Comparison of ENCODE assay signal across 8 cellular contexts in genomic region chr2:233976690-233977294, GRCh38. TPM values are rescaled to one million over a fixed set of nuclear protein-coding genes. Genes with fewer than 3 reads are reported as not detected.
A peak's percentile ranks its signal among the peaks of the same experiment; 100 is the strongest.
DNase-seq lines count a peak whose midpoint lies in the region; ATAC-seq, FAIRE-seq and TF ChIP-seq lines count a peak whose summit lies in the region.

No MANE protein-coding gene starts in this region.

- H3K36me3 ChIP-seq in DOHH2 (ENCODE audit: control insufficient read depth, low read length) (no peaks in the 10 kb centered on the region), upper lobe of right lung (no peaks in the 10 kb centered on the region)

- ATAC-seq in upper lobe of right lung (peak; percentile 70), HG02571 (IDR thresholded peaks at IDR 0.05; ENCODE audit: unreplicated experiment) (no peak)

- H3K4me2 ChIP-seq in DOHH2 (ENCODE audit: low read length) = no peak overlapping the region

- intact Hi-C loops in upper lobe of right lung (cut with DNase I) = no loop called here

- DNase-seq in A172 (ENCODE audit: low spot score) (peak; percentile 83), NCI-H1436 treated with DMSO at 0.1 percent for 48 hours (lab: John Stamatoyannopoulos, UW) (peak; percentile 68), amniotic epithelial cell (ENCODE audit: low read depth) (peak; percentile 56), upper lobe of right lung (no peak), GM19240 (ENCODE audit: insufficient read length, low spot score) (no peak)

- H3K4me3 ChIP-seq in DOHH2 (ENCODE audit: low read length) = no peak overlapping the region
- no peak overlapping the region for H3K4me3 ChIP-seq in upper lobe of right lung

- no peak overlapping the region for H3K27ac ChIP-seq in DOHH2 (ENCODE audit: low read depth, low read length)
- H3K27ac ChIP-seq in upper lobe of right lung = no peak overlapping the region

- H3K9me2 ChIP-seq in DOHH2 (replicated peaks; ENCODE audit: control insufficient read depth, low read length) = no peaks in the 10 kb centered on the region

- H3K9me3 ChIP-seq in DOHH2 (ENCODE audit: control insufficient read depth, insufficient read depth, low read length) (no peaks in the 10 kb centered on the region), upper lobe of right lung (no peaks in the 10 kb centered on the region)

- H3K27me3 ChIP-seq in DOHH2 (ENCODE audit: control insufficient read depth, low read length) = no peaks in the 10 kb centered on the region
- H3K27me3 ChIP-seq in upper lobe of right lung = no peaks in the 10 kb centered on the region

- no peaks in the 10 kb centered on the region for H3K4me1 ChIP-seq in DOHH2 (ENCODE audit: control insufficient read depth, low read length)
- H3K4me1 ChIP-seq in upper lobe of right lung = no peaks in the 10 kb centered on the region

- H3K79me2 ChIP-seq in DOHH2 (ENCODE audit: control insufficient read depth, low read length) = no peaks in the 10 kb centered on the region

- no peaks in the 10 kb centered on the region for H3F3A ChIP-seq in DOHH2 (ENCODE audit: control insufficient read depth, insufficient read depth)

- TF ChIP-seq CTCF in DOHH2 (IDR thresholded peaks at IDR 0.05; ENCODE audit: low read depth, low read length, poor library complexity, severe bottlenecking) = peak; percentile 35
- peak; percentile 45 for TF ChIP-seq CTCF in upper lobe of right lung (IDR thresholded peaks at IDR 0.05)

- peak; percentile 98 for FAIRE-seq in islet of Langerhans (lab: Jason Lieb, UNC)

- no peaks in the 10 kb centered on the region for H4K20me1 ChIP-seq in DOHH2 (ENCODE audit: control insufficient read depth, insufficient read depth, low read depth, low read length)

RNA-seq across cellular contexts. Expression of gene TRPM8, which starts 59.6 kb away (rescaled TPM):
- 1.1 and 2.4 TPM in 2 replicates for total RNA-seq in A172 (2014; rRNA removed; shearing (Covaris generic))
- not detected for total RNA-seq in upper lobe of right lung

Comparison
In these comparisons a context has a peak if more than half of its experiments do, and no peak if none do; other contexts are left out.
1. DNase-seq: peak in A172 (single experiment), NCI-H1436 treated with DMSO at 0.1 percent for 48 hours (single experiment) and amniotic epithelial cell (single experiment); none in upper lobe of right lung (single experiment) and GM19240 (single experiment).